ENCODE assay signal across 1 cellular context in genomic region chr15:61205427-61205826, GRCh38.
TF ChIP-seq lines count a peak whose summit lies in the region.

No MANE protein-coding gene starts in this region.

TF ChIP-seq in HepG2, 621 proteins besides CTCF, POLR2A, EP300 and RAD21:
- no peak for TF ChIP-seq PRDM4 (CRISPR knock-in tag; IDR thresholded peaks at IDR 0.05; ENCODE audit: borderline replicate concordance)
- TF ChIP-seq ZHX2 (IDR thresholded peaks at IDR 0.05; ENCODE audit: low read depth) = no peak
- TF ChIP-seq ZHX2 (CRISPR knock-in tag; IDR thresholded peaks at IDR 0.05; ENCODE audit: borderline replicate concordance) = no peak
- no peak for TF ChIP-seq ERF (CRISPR knock-in tag; IDR thresholded peaks at IDR 0.05)
- no peak for TF ChIP-seq GPBP1L1 (CRISPR knock-in tag; IDR thresholded peaks at IDR 0.05)
- TF ChIP-seq ZNF775 (CRISPR knock-in tag; IDR thresholded peaks at IDR 0.05; ENCODE audit: borderline replicate concordance) = no peak
- TF ChIP-seq ZFP41 (CRISPR knock-in tag; IDR thresholded peaks at IDR 0.05; ENCODE audit: borderline replicate concordance) = no peak
